8 cellular contexts compared by ENCODE assay signal in genomic region chr4:87423313-87424031, GRCh38. TPM values are rescaled to one million over a fixed set of nuclear protein-coding genes. Genes with fewer than 3 reads are reported as not detected.
DNase-seq lines count a peak whose midpoint lies in the region; ATAC-seq and TF ChIP-seq lines count a peak whose summit lies in the region.

No MANE protein-coding gene starts in this region.

- intact Hi-C loops in colonic mucosa (cut with DNase I): no loop called here

- no peaks in the 10 kb centered on the region for H3K9me3 ChIP-seq in colonic mucosa

- H3K9me3 Mint-ChIP-seq in activated T-cell treated with anti-CD3 and anti-CD28 coated beads, Interleukin-2, amount 50 U/mL, for 4 hours: no peaks in the 10 kb centered on the region
- H3K9me3 Mint-ChIP-seq in naive B cell: peaks cover 0 to 1% (median 0%) of the 10 kb centered on the region in 7 donors

- H3K27ac ChIP-seq in colonic mucosa: peak overlapping the region; percentile 87

- peaks cover 33% of the 10 kb centered on the region for H3K4me1 Mint-ChIP-seq in activated T-cell treated with anti-CD3 and anti-CD28 coated beads, Interleukin-2, amount 50 U/mL, for 4 hours (ENCODE audit: low read depth)
- H3K4me1 Mint-ChIP-seq in naive B cell: peaks cover 20 to 52% (median 30%) of the 10 kb centered on the region in 3 donors

- ATAC-seq in activated T-cell treated with anti-CD3 and anti-CD28 coated beads, Interleukin-2, amount 50 U/mL, for 4 hours: no peak
- ATAC-seq in naive B cell (ENCODE audit: low read depth in 2 of 2) (no peak), HG02759 (IDR thresholded peaks at IDR 0.05; ENCODE audit: unreplicated experiment) (no peak), HG03520 (IDR thresholded peaks at IDR 0.05; ENCODE audit: unreplicated experiment) (no peak)

- H3K36me3 Mint-ChIP-seq in activated T-cell treated with anti-CD3 and anti-CD28 coated beads, Interleukin-2, amount 50 U/mL, for 4 hours (ENCODE audit: insufficient read depth): no peaks in the 10 kb centered on the region
- no peaks in the 10 kb centered on the region for H3K36me3 Mint-ChIP-seq in naive B cell

- no peak for DNase-seq in activated T-cell treated with anti-CD3 and anti-CD28 coated beads, Interleukin-2, amount 50 U/mL, for 4 hours
- DNase-seq in activated T-cell treated with anti-CD3 and anti-CD28 coated beads for 4 hours: no peak
- peak; percentile 43 to 49 for DNase-seq in NCI-H524 (lab: John Stamatoyannopoulos, UW)
- DNase-seq in colonic mucosa: no peak
- no peak for DNase-seq in naive B cell
- DNase-seq in NCI-H1048 (lab: John Stamatoyannopoulos, UW): no peak

- H3K4me1 ChIP-seq in colonic mucosa: peaks cover 5% of the 10 kb centered on the region

- peak overlapping the region; percentile 94 for H3K4me3 Mint-ChIP-seq in activated T-cell treated with anti-CD3 and anti-CD28 coated beads, Interleukin-2, amount 50 U/mL, for 4 hours
- peak overlapping the region; percentile 70 to 100 (median 98) for H3K4me3 Mint-ChIP-seq in naive B cell

- H3K27me3 Mint-ChIP-seq in activated T-cell treated with anti-CD3 and anti-CD28 coated beads, Interleukin-2, amount 50 U/mL, for 4 hours (ENCODE audit: low read depth): no peaks in the 10 kb centered on the region
- no peaks in the 10 kb centered on the region for H3K27me3 Mint-ChIP-seq in naive B cell

- H3K27ac Mint-ChIP-seq in naive B cell: peak overlapping the region in 3 of 6 donors; percentile 21 to 95 (median 52)

- H3K27me3 ChIP-seq in colonic mucosa: no peaks in the 10 kb centered on the region

- peak overlapping the region; percentile 52 for H3K4me3 ChIP-seq in colonic mucosa

- TF ChIP-seq CTCF in colonic mucosa (IDR thresholded peaks at IDR 0.05): no peak

- H3K9ac ChIP-seq in colonic mucosa (ENCODE audit: low read depth in 2 of 2, low read length in 2 of 2): peak overlapping the region; percentile 86 to 90

- no peaks in the 10 kb centered on the region for H3K36me3 ChIP-seq in colonic mucosa

RNA-seq across cellular contexts. Expression of gene NUDT9, which starts 1.1 kb away (rescaled TPM):
- 10 to 100 TPM; 15.9 to 21.0 (median 16.6) TPM for total RNA-seq in activated T-cell treated with anti-CD3 and anti-CD28 coated beads, Interleukin-2, amount 50 U/mL, for 4 hours
- 10 to 100 TPM; 31.4 to 52.0 TPM for total RNA-seq in colonic mucosa
- polyA plus RNA-seq in naive B cell (ENCODE audit: low read depth in 6 of 6): 10 to 100 TPM; 16.3 to 27.1 (median 19.2) TPM

RNA-seq across cellular contexts. Expression of gene HSD17B11, which starts 32.5 kb away (rescaled TPM):
- 1 to 10 TPM; 5.3 to 8.9 (median 7.4) TPM for total RNA-seq in activated T-cell treated with anti-CD3 and anti-CD28 coated beads, Interleukin-2, amount 50 U/mL, for 4 hours
- total RNA-seq in colonic mucosa: 100 to 1,000 TPM; 138 to 219 TPM
- 100 to 1,000 TPM in 4 of 6 donors, 10 to 100 TPM in 2; 67.9 to 116 (median 107) TPM for polyA plus RNA-seq in naive B cell (ENCODE audit: low read depth in 6 of 6)

Comparison
In these comparisons a context has a peak if more than half of its experiments do, and no peak if none do; other contexts are left out.
1. DNase-seq: peak in NCI-H524 (2 of 2); none in activated T-cell treated with anti-CD3 and anti-CD28 coated beads, Interleukin-2, amount 50 U/mL, for 4 hours (single experiment), activated T-cell treated with anti-CD3 and anti-CD28 coated beads for 4 hours (single experiment), colonic mucosa (single experiment), naive B cell (single experiment) and NCI-H1048 (single experiment).
2. RNA of gene HSD17B11, which starts 32.5 kb away (total RNA-seq): 138 to 219 TPM in colonic mucosa; 5.3 to 8.9 TPM in activated T-cell treated with anti-CD3 and anti-CD28 coated beads, Interleukin-2, amount 50 U/mL, for 4 hours; every median in the first group is over 10 times any median in the second.